In the genomic region with DNA sequence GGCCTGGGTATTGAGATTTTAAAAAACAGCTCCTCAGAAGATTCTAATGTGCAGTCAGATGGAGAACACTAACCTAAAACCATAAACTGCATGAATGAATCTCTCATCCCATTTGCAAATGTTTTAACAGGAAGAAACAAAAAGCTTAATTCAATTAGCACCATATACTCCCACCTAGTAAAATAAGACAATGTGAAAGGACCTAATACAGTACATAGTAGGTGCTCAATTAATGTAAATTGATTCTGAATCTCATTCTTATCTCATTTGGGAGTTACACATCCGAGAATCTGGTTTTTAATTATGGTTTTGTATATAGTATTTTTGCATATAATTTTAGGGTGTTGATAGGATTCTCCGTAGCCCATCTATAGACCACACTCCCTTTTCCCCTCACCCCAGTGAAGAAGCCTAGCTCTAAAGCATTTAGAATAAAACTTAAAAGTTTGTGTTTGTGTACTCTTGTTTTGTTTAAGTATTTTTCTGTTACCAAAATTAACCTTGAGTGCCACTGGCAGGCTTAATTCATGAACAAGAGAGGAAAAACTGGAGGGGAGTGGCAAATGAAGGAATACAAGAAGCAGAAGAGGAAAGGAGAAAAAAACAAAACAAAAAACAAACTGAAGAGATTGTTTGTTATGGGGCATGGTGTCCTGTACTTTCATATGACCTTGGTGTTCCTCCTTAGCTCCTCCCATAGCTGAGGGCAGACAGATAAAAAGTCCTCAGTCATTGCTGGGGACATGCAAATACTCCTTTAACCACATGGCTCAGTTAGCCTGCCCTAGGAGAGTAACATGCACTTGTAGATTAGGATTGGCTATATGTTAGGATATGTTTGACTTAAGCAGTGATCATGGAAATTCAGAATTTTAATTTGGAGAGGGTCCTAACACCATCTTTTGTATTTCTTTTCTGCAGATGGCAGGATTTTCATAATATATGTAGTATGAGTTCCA, we compare ENCODE assay signal across 7 cellular contexts. TPM values are rescaled to one million over a fixed set of nuclear protein-coding genes. Genes with fewer than 3 reads are reported as not detected.
DNase-seq lines count a peak whose midpoint lies in the region; ATAC-seq and TF ChIP-seq lines count a peak whose summit lies in the region.

No MANE protein-coding gene starts in this region.

- H4K20me1 ChIP-seq in H9 (ENCODE audit: control insufficient read depth, insufficient read depth, insufficient read length) = no peaks in the 10 kb centered on the region

- peak overlapping the region; percentile 68 for H3K4me2 ChIP-seq in H9 (ENCODE audit: insufficient read depth, insufficient read length, low read length)

- no peak overlapping the region for H4K8ac ChIP-seq in H9 (replicated peaks; ENCODE audit: insufficient read length, low read depth, low read length)

- H3T11ph ChIP-seq in H9 (ENCODE audit: low read length) = no peak overlapping the region

- H3K4me3 Mint-ChIP-seq in H9 = peak overlapping the region; percentile 86 to 93
- H3K4me3 Mint-ChIP-seq in activated naive CD8-positive, alpha-beta T cell treated with anti-CD3 and anti-CD28 coated beads, Interleukin-2, amount 10 ng/mL, durations not matched to agents 7 days and 5 days = peak overlapping the region; percentile 97

- H2BK20ac ChIP-seq in H9 (ENCODE audit: low read depth, low read length, poor library complexity, severe bottlenecking) = no peak overlapping the region

- no peak overlapping the region for H3K23ac ChIP-seq in H9 (ENCODE audit: insufficient read length, low read depth, low read length)

- H3K79me1 ChIP-seq in H9 (ENCODE audit: insufficient read depth, low read depth, low read length, poor library complexity, severe bottlenecking) = no peaks in the 10 kb centered on the region

- TF ChIP-seq CTCF in H9 (conservative IDR thresholded peaks at IDR 0.05) (no peak), testis (IDR thresholded peaks at IDR 0.05) (no peak)

- H2BK15ac ChIP-seq in H9 (ENCODE audit: low read depth, low read length) = no peak overlapping the region

- peaks cover 18 to 19% of the 10 kb centered on the region in 2 experiments for H3K4me1 Mint-ChIP-seq in H9
- H3K4me1 Mint-ChIP-seq in activated naive CD8-positive, alpha-beta T cell treated with anti-CD3 and anti-CD28 coated beads, Interleukin-2, amount 10 ng/mL, durations not matched to agents 7 days and 5 days = peaks cover 30% of the 10 kb centered on the region

- DNase-seq in H9 (no peak), LoVo (ENCODE audit: low spot score) (peak; percentile 40), inferior parietal cortex (ENCODE audit: extremely low spot score) (peak; percentile 39), testis (peak; percentile 56), activated gamma-delta T cell (lab: John Stamatoyannopoulos, UW) (no peak)
- DNase-seq in activated naive CD8-positive, alpha-beta T cell treated with anti-CD3 and anti-CD28 coated beads, Interleukin-2, amount 10 ng/mL, durations not matched to agents 7 days and 5 days = no peak

- peaks cover 2 to 19% (median 13%) of the 10 kb centered on the region in 3 experiments; a peak in 5 of 7 replicates for H3K36me3 Mint-ChIP-seq in H9 (ENCODE audit: insufficient read depth in 1 of 3, low read depth in 3 of 3)
- peaks cover 17% of the 10 kb centered on the region for H3K36me3 Mint-ChIP-seq in activated naive CD8-positive, alpha-beta T cell treated with anti-CD3 and anti-CD28 coated beads, Interleukin-2, amount 10 ng/mL, durations not matched to agents 7 days and 5 days

- no peak overlapping the region for H2BK5ac ChIP-seq in H9 (ENCODE audit: insufficient read length, low read length)

- ATAC-seq in GM18502 (IDR thresholded peaks at IDR 0.05; ENCODE audit: poor library complexity, unreplicated experiment) = peak; percentile 59
- ATAC-seq in activated naive CD8-positive, alpha-beta T cell treated with anti-CD3 and anti-CD28 coated beads, Interleukin-2, amount 10 ng/mL, durations not matched to agents 7 days and 5 days (ENCODE audit: low read depth) = no peak

- peaks cover 2% of the 10 kb centered on the region; the same call in 1 of the 2 replicates for H3K4me1 ChIP-seq in H9 (ENCODE audit: insufficient read depth, low read length)
- H3K4me1 ChIP-seq in testis = peaks cover 19% of the 10 kb centered on the region

- H3K36me3 ChIP-seq in testis (ENCODE audit: low read depth, missing control alignments) = no peaks in the 10 kb centered on the region

- H3K27ac Mint-ChIP-seq in H9 = peak overlapping the region in 2 of 3 experiments; percentile 30 to 83; a peak in 4 of 7 replicates
- H3K27ac Mint-ChIP-seq in activated naive CD8-positive, alpha-beta T cell treated with anti-CD3 and anti-CD28 coated beads, Interleukin-2, amount 10 ng/mL, durations not matched to agents 7 days and 5 days = peak overlapping the region; percentile 97

- no peak overlapping the region for H2AK5ac ChIP-seq in H9 (ENCODE audit: insufficient read length, low read length)

- no peak overlapping the region for H2BK120ac ChIP-seq in H9 (ENCODE audit: low read depth, low read length, poor library complexity, severe bottlenecking)

- no peak overlapping the region for H2BK12ac ChIP-seq in H9 (ENCODE audit: insufficient read length, low read depth, low read length)

- H3K18ac ChIP-seq in H9 (ENCODE audit: insufficient read length, low read depth, low read length) = no peak overlapping the region

- H4K91ac ChIP-seq in H9 (ENCODE audit: insufficient read length, low read depth, low read length) = no peak overlapping the region

- intact Hi-C loops in testis (cut with DNase I; ENCODE audit: low total_unique reads) = no loop called here

- no peaks in the 10 kb centered on the region for H3K27me3 ChIP-seq in H9 (ENCODE audit: insufficient read depth, low read length)
- H3K27me3 ChIP-seq in testis = no peaks in the 10 kb centered on the region

- no peak overlapping the region for H3K14ac ChIP-seq in H9 (ENCODE audit: insufficient read depth, low read length)

- H4K5ac ChIP-seq in H9 (ENCODE audit: insufficient read length, low read depth, low read length) = no peak overlapping the region

- no peaks in the 10 kb centered on the region for H3K79me2 ChIP-seq in H9 (ENCODE audit: insufficient read depth, low read length)

- H3K23me2 ChIP-seq in H9 (ENCODE audit: insufficient read length, low read depth, low read length, poor library complexity, severe bottlenecking) = peaks cover 4% of the 10 kb centered on the region

- no peak overlapping the region for H3K4ac ChIP-seq in H9 (ENCODE audit: low read depth, low read length)

- H3K27me3 Mint-ChIP-seq in H9 (ENCODE audit: low read depth) = no peaks in the 10 kb centered on the region
- H3K27me3 Mint-ChIP-seq in activated naive CD8-positive, alpha-beta T cell treated with anti-CD3 and anti-CD28 coated beads, Interleukin-2, amount 10 ng/mL, durations not matched to agents 7 days and 5 days = no peaks in the 10 kb centered on the region

- no peaks in the 10 kb centered on the region for H3K9me3 Mint-ChIP-seq in H9
- no peaks in the 10 kb centered on the region for H3K9me3 Mint-ChIP-seq in activated naive CD8-positive, alpha-beta T cell treated with anti-CD3 and anti-CD28 coated beads, Interleukin-2, amount 10 ng/mL, durations not matched to agents 7 days and 5 days

- no peak overlapping the region for H2AFZ ChIP-seq in H9 (ENCODE audit: low read length)

- H3K9me3 ChIP-seq in H9 (ENCODE audit: control insufficient read depth, low read depth, low read length) (no peaks in the 10 kb centered on the region), testis (no peaks in the 10 kb centered on the region)

- POLR2A ChIA-PET in activated naive CD8-positive, alpha-beta T cell treated with anti-CD3 and anti-CD28 coated beads, Interleukin-2, amount 10 ng/mL, durations not matched to agents 7 days and 5 days (lab: Charles Lee) = interaction anchor here (0.6 to 3.3 kb wide), 25 partner anchors 8 to 463 kb away, joined by 3 to 52 read pairs (median 7); a partner anchor contains a TSS

- H3K4me3 ChIP-seq in testis = peak overlapping the region; percentile 83 to 98

- no peak overlapping the region for H3K56ac ChIP-seq in H9 (ENCODE audit: insufficient read length, low read depth, low read length)

- peak overlapping the region; percentile 59 for H3K9ac ChIP-seq in H9 (ENCODE audit: extremely low read depth, insufficient read length, low read length)

- no CpG with 5 or more reads among the region's 2 CpGs for WGBS in H9 (ENCODE audit: extremely low coverage, insufficient read length, low lambda C conversion rate)
- WGBS in testis, 2 donors = 34 to 45% methylated on average over 2 of the region's 2 CpGs

- H3K27ac ChIP-seq in H9 (ENCODE audit: insufficient read length, low read depth, low read length) = no peak overlapping the region
- peak overlapping the region; percentile 98 for H3K27ac ChIP-seq in testis

- TF ChIP-seq POLR2A in testis (IDR thresholded peaks at IDR 0.05) = no peak

RNA-seq across cellular contexts. Expression of a gene that starts 1.2 kb away (rescaled TPM):
- total RNA-seq in H9 (2021) = 19.5 and 20.1 TPM in 2 replicates
- 10 to 100 TPM; 29.0 to 33.9 TPM for total RNA-seq in activated naive CD8-positive, alpha-beta T cell treated with anti-CD3 and anti-CD28 coated beads, Interleukin-2, amount 10 ng/mL, durations not matched to agents 7 days and 5 days
- total RNA-seq in testis = 100 to 1,000 TPM in 1 of 2 donors, 10 to 100 TPM in 1; 98.8 to 101 TPM
- 149 TPM for polyA plus RNA-seq in testis (ENCODE audit: insufficient read depth, low read depth, low replicate concordance)

RNA-seq across cellular contexts. Expression of a gene that starts 12.1 kb away (rescaled TPM):
- total RNA-seq in H9 (2021) = not detected in 2 replicates
- total RNA-seq in activated naive CD8-positive, alpha-beta T cell treated with anti-CD3 and anti-CD28 coated beads, Interleukin-2, amount 10 ng/mL, durations not matched to agents 7 days and 5 days = under 1 TPM; 0.09 to 0.14 TPM
- total RNA-seq in testis = 1 to 10 TPM in 1 of 2 donors, under 1 TPM in 1; 0.31 to 2.0 TPM
- polyA plus RNA-seq in testis (ENCODE audit: insufficient read depth, low read depth, low replicate concordance) = 1.6 TPM

RNA-seq across cellular contexts. Expression of a gene that starts 42.8 kb away (rescaled TPM):
- total RNA-seq in H9 (2021) = 66.8 and 68.4 TPM in 2 replicates
- 10 to 100 TPM; 38.2 to 40.5 TPM for total RNA-seq in activated naive CD8-positive, alpha-beta T cell treated with anti-CD3 and anti-CD28 coated beads, Interleukin-2, amount 10 ng/mL, durations not matched to agents 7 days and 5 days
- 10 to 100 TPM; 32.9 to 49.4 TPM for total RNA-seq in testis
- polyA plus RNA-seq in testis (ENCODE audit: insufficient read depth, low read depth, low replicate concordance) = 53.4 TPM

RNA-seq across cellular contexts. Expression of a gene that starts 46.4 kb away (rescaled TPM):
- total RNA-seq in H9 (2021) (72.7 and 75.3 TPM in 2 replicates), testis (10 to 100 TPM; 69.9 to 75.8 TPM)
- 10 to 100 TPM; 71.2 to 73.1 TPM for total RNA-seq in activated naive CD8-positive, alpha-beta T cell treated with anti-CD3 and anti-CD28 coated beads, Interleukin-2, amount 10 ng/mL, durations not matched to agents 7 days and 5 days
- 51.2 TPM for polyA plus RNA-seq in testis (ENCODE audit: insufficient read depth, low read depth, low replicate concordance)

Comparison
In these comparisons a context has a peak if more than half of its experiments do, and no peak if none do; other contexts are left out.
1. DNase-seq: peak in LoVo (single experiment), inferior parietal cortex (single experiment) and testis (single experiment); none in H9 (single experiment), activated naive CD8-positive, alpha-beta T cell treated with anti-CD3 and anti-CD28 coated beads, Interleukin-2, amount 10 ng/mL, durations not matched to agents 7 days and 5 days (single experiment) and activated gamma-delta T cell (single experiment).